Comparison of ENCODE assay signal across 1 cellular context in the genomic region with DNA sequence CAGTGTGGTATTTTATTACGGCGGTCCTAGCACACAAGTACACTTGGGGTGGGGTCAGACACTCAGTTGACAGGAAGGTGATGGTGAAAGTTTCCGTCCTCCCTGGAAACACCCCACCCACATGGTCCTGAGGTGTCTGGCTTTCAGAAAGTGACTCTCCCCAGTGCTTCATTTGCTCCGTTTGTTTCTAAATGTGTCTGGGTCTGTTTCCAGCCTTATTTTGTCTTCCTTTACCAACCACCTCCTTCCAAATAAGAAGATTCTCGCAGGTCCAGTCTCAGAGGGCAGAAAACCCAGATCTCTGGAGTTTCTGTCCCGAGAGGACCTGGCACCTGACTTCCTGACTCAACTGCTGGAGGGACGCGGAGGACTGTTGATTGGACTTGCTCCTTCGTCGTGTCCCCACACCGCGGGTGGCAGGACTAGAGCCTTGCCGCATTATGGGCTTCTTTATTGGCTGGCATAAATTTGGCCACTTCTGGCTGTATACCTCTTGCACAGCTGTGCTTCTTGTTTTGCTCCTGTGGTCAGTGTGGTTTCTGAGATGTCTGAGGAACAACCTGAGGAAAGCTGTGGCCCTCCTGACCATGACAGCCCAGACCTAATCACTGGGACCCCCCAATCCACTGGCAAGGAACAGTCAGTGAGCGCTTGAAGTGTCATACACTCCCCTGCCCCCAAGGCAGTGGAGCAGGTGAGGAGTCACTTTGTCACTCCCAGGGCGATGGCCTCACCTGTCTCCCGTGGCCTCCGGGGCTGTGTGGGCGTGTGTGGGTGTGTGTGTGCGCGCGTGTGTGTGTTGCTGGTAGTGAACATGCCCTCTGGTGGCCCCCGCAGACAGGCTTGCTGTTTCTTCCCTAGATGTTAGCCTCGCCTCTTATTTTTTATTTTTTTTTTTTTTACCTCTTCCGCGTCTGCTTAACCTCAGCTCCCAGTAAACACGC.
TF ChIP-seq lines count a peak whose summit lies in the region.

No MANE protein-coding gene starts in this region.

TF ChIP-seq in GM23338, 12 proteins besides CTCF, POLR2A, EP300 and RAD21 (continued from another document):
- TF ChIP-seq, protein P1, sequence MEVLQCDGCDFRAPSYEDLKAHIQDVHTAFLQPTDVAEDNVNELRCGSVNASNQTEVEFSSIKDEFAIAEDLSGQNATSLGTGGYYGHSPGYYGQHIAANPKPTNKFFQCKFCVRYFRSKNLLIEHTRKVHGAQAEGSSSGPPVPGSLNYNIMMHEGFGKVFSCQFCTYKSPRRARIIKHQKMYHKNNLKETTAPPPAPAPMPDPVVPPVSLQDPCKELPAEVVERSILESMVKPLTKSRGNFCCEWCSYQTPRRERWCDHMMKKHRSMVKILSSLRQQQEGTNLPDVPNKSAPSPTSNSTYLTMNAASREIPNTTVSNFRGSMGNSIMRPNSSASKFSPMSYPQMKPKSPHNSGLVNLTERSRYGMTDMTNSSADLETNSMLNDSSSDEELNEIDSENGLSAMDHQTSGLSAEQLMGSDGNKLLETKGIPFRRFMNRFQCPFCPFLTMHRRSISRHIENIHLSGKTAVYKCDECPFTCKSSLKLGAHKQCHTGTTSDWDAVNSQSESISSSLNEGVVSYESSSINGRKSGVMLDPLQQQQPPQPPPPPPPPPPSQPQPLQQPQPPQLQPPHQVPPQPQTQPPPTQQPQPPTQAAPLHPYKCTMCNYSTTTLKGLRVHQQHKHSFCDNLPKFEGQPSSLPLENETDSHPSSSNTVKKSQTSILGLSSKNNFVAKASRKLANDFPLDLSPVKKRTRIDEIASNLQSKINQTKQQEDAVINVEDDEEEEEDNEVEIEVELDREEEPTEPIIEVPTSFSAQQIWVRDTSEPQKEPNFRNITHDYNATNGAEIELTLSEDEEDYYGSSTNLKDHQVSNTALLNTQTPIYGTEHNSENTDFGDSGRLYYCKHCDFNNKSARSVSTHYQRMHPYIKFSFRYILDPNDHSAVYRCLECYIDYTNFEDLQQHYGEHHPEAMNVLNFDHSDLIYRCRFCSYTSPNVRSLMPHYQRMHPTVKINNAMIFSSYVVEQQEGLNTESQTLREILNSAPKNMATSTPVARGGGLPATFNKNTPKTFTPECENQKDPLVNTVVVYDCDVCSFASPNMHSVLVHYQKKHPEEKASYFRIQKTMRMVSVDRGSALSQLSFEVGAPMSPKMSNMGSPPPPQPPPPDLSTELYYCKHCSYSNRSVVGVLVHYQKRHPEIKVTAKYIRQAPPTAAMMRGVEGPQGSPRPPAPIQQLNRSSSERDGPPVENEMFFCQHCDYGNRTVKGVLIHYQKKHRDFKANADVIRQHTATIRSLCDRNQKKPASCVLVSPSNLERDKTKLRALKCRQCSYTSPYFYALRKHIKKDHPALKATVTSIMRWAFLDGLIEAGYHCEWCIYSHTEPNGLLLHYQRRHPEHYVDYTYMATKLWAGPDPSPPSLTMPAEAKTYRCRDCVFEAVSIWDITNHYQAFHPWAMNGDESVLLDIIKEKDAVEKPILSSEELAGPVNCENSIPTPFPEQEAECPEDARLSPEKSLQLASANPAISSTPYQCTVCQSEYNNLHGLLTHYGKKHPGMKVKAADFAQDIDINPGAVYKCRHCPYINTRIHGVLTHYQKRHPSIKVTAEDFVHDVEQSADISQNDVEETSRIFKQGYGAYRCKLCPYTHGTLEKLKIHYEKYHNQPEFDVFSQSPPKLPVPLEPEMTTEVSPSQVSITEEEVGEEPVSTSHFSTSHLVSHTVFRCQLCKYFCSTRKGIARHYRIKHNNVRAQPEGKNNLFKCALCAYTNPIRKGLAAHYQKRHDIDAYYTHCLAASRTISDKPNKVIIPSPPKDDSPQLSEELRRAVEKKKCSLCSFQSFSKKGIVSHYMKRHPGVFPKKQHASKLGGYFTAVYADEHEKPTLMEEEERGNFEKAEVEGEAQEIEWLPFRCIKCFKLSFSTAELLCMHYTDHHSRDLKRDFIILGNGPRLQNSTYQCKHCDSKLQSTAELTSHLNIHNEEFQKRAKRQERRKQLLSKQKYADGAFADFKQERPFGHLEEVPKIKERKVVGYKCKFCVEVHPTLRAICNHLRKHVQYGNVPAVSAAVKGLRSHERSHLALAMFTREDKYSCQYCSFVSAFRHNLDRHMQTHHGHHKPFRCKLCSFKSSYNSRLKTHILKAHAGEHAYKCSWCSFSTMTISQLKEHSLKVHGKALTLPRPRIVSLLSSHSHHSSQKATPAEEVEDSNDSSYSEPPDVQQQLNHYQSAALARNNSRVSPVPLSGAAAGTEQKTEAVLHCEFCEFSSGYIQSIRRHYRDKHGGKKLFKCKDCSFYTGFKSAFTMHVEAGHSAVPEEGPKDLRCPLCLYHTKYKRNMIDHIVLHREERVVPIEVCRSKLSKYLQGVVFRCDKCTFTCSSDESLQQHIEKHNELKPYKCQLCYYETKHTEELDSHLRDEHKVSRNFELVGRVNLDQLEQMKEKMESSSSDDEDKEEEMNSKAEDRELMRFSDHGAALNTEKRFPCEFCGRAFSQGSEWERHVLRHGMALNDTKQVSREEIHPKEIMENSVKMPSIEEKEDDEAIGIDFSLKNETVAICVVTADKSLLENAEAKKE (CRISPR knock-in tag; IDR thresholded peaks at IDR 0.05), result no peak
- TF ChIP-seq ZNF331 (CRISPR knock-in tag; IDR thresholded peaks at IDR 0.05; ENCODE audit: low read depth) (no peak), JUNB (IDR thresholded peaks at IDR 0.05; ENCODE audit: unreplicated experiment) (no peak), POLR2AphosphoS5 (IDR thresholded peaks at IDR 0.05; ENCODE audit: low read depth) (no peak), EZH2phosphoT487 (IDR thresholded peaks at IDR 0.05; ENCODE audit: unreplicated experiment) (no peak), CREB1 (CRISPR knock-in tag; IDR thresholded peaks at IDR 0.05; ENCODE audit: low read depth) (no peak)
